In the genomic region with DNA sequence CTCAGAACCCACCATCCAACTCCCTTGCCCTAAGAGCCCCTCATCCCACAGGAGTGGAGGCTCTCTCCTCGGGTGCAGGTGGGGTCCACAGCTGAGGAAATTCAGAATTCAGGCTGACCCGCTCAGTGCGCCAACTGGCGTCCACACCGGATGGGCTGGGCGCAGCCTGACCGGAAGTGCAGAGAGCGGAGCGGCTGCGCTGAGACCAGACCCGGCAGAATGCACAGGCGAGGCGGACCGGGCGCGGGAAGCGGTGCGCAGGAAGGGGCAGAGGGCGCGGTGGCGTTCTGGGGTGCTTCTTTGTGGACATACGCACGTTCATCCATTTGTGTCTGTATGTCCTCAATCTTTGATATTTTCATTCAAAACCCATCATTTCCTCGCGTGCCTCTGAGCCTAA, we compare ENCODE assay signal across 27 cellular contexts.
DNase-seq lines count a peak whose midpoint lies in the region; ATAC-seq and TF ChIP-seq lines count a peak whose summit lies in the region.
"Had no signal": no experiment of that assay in that cellular context is flagged by ENCODE, and none has a peak within 500 bp of the region (broad histone marks: within the 10 kb centered on the region; RNA-seq: fewer than 3 reads in every experiment).

No MANE protein-coding gene starts in this region.

- DNase-seq in left ventricle myocardium inferior (no peak), Right ventricle myocardium superior (no peak), body of pancreas (peak; percentile 5 to 33 (median 19)), lower lobe of right lung (no peak), aorta (peak in 1 of 2 donors; percentile 76), NCI-H446 treated with DMSO at 0.1 percent for 48 hours (lab: John Stamatoyannopoulos, UW) (no peak), glomerular visceral epithelial cell (ENCODE audit: extremely low spot score) (no peak)
- DNase-seq: activated CD8-positive, alpha-beta T cell treated with anti-CD3 and anti-CD28 coated beads, Interleukin-2, amount 10 ng/mL, durations not matched to agents 7 days and 5 days; activated naive CD4-positive, alpha-beta T cell treated with Interleukin-2 at 50 U/mL for 16 hours; activated T-cell treated with anti-CD3 and anti-CD28 coated beads, Interleukin-2, amount 50 U/mL, for 1 hour; BE2C; cerebellar nuclear complex; DND-41; effector CD4-positive, alpha-beta T cell; esophagus squamous epithelium; gastrocnemius medialis; H9; kidney; mesenchymal stem cell; NCI-H1105 treated with DMSO at 0.1 percent for 48 hours; NCI-H2081; NCI-H446; stimulated activated CD8-positive, alpha-beta memory T cell treated with anti-CD3 and anti-CD28 coated beads, Interleukin-4, amount 100 ng/mL, for 48 hours; T1000 had no signal

- no peaks in the 10 kb centered on the region for H3K36me3 ChIP-seq in left ventricle myocardium inferior
- H3K36me3 ChIP-seq in body of pancreas (replicated peaks in 1 of 2; ENCODE audit: insufficient read depth in 1 of 2, low read depth in 2 of 2), result no peaks in the 10 kb centered on the region
- H3K36me3 ChIP-seq in lower lobe of right lung, result no peaks in the 10 kb centered on the region
- no peaks in the 10 kb centered on the region for H3K36me3 ChIP-seq in aorta (ENCODE audit: control insufficient read depth in 1 of 2, insufficient read depth in 2 of 2, low read length in 1 of 2)
- H3K36me3 ChIP-seq: BE2C, esophagus squamous epithelium, gastrocnemius medialis had no signal

- H3K4me1 ChIP-seq in left ventricle myocardium inferior (no peaks in the 10 kb centered on the region), body of pancreas (no peaks in the 10 kb centered on the region), lower lobe of right lung (no peaks in the 10 kb centered on the region), aorta (ENCODE audit: control insufficient read depth in 1 of 2, insufficient read depth in 2 of 2, low read length in 2 of 2) (no peaks in the 10 kb centered on the region)
- H3K4me1 ChIP-seq: A549, BE2C, esophagus squamous epithelium, gastrocnemius medialis had no signal

- H3K27ac ChIP-seq in left ventricle myocardium inferior (replicated peaks), result no peak overlapping the region
- no peak overlapping the region for H3K27ac ChIP-seq in body of pancreas
- H3K27ac ChIP-seq in lower lobe of right lung, result no peak overlapping the region
- H3K27ac ChIP-seq in aorta (ENCODE audit: low read depth in 1 of 2, low read length in 2 of 2), result no peak overlapping the region
- H3K27ac ChIP-seq: A549, esophagus squamous epithelium, gastrocnemius medialis, HL-60 had no signal

- ATAC-seq in Right ventricle myocardium superior (ENCODE audit: poor library complexity) (no peak), body of pancreas (no peak), lower lobe of right lung (peak; percentile 32 to 43), aorta (ENCODE audit: low FRiP score) (peak; percentile 57), GM19023 (IDR thresholded peaks at IDR 0.05; ENCODE audit: unreplicated experiment) (no peak)
- ATAC-seq: activated CD8-positive, alpha-beta T cell treated with anti-CD3 and anti-CD28 coated beads, Interleukin-2, amount 10 ng/mL, durations not matched to agents 7 days and 5 days; gastrocnemius medialis had no signal

- no peaks in the 10 kb centered on the region for H3K27me3 ChIP-seq in left ventricle myocardium inferior (ENCODE audit: low read depth)
- no peaks in the 10 kb centered on the region for H3K27me3 ChIP-seq in body of pancreas
- no peaks in the 10 kb centered on the region for H3K27me3 ChIP-seq in lower lobe of right lung (ENCODE audit: low read depth)
- no peaks in the 10 kb centered on the region for H3K27me3 ChIP-seq in aorta (ENCODE audit: control insufficient read depth in 1 of 2, insufficient read depth in 2 of 2, low read length in 1 of 2)
- H3K27me3 ChIP-seq: BE2C, esophagus squamous epithelium, gastrocnemius medialis had no signal

- H3K9me3 ChIP-seq in left ventricle myocardium inferior (replicated peaks) (peaks cover 18% of the 10 kb centered on the region), body of pancreas (no peaks in the 10 kb centered on the region), lower lobe of right lung (no peaks in the 10 kb centered on the region), aorta (ENCODE audit: control insufficient read depth, low read length) (peaks cover 2% of the 10 kb centered on the region)
- H3K9me3 ChIP-seq: A549, BE2C, gastrocnemius medialis had no signal

- TF ChIP-seq POLR2A in body of pancreas (IDR thresholded peaks at IDR 0.05), result no peak

- intact Hi-C loops in left ventricle myocardium inferior (cut with micrococcal nuclease), result no loop called here
- intact Hi-C loops in Right ventricle myocardium superior (cut with DNase I), result no loop called here
- intact Hi-C loops in body of pancreas (cut with DNase I), result no loop called here
- intact Hi-C loops in lower lobe of right lung (cut with DNase I), result no loop called here
- intact Hi-C loops in aorta (cut with DNase I), result loop anchor here in 1 of 2 donors (10.0 kb wide), 1 partner anchor 83 kb away; no protein-coding TSS in a partner anchor

- H3K4me3 ChIP-seq in left ventricle myocardium inferior (peak overlapping the region; percentile 54), body of pancreas (no peak overlapping the region), lower lobe of right lung (peak overlapping the region; percentile 27), aorta (ENCODE audit: low read length in 2 of 2) (no peak overlapping the region)
- H3K4me3 ChIP-seq: A549, gastrocnemius medialis had no signal

- 28 to 41% methylated on average over 10 to 24 of the region's 25 CpGs for WGBS in body of pancreas, 2 donors
- 31 to 36% methylated on average over 22 to 25 of the region's 25 CpGs for WGBS in aorta, 2 donors

- no peak for TF ChIP-seq CTCF in left ventricle myocardium inferior (IDR thresholded peaks at IDR 0.05; ENCODE audit: borderline replicate concordance)
- TF ChIP-seq CTCF in body of pancreas (IDR thresholded peaks at IDR 0.05), result no peak
- no peak for TF ChIP-seq CTCF in lower lobe of right lung (IDR thresholded peaks at IDR 0.05)

Comparison
In these comparisons a context has a peak if more than half of its experiments do, and no peak if none do; other contexts are left out.
1. DNase-seq: peak in body of pancreas (4 of 4); none in left ventricle myocardium inferior (single experiment), Right ventricle myocardium superior (single experiment), lower lobe of right lung (single experiment), NCI-H446 treated with DMSO at 0.1 percent for 48 hours (single experiment) and glomerular visceral epithelial cell (single experiment).
2. H3K4me3 ChIP-seq: peak in left ventricle myocardium inferior (single experiment) and lower lobe of right lung (single experiment); none in body of pancreas (0 of 2) and aorta (0 of 2).
3. ATAC-seq: peak in lower lobe of right lung (2 of 2) and aorta (single experiment); none in Right ventricle myocardium superior (single experiment), body of pancreas (single experiment) and GM19023 (single experiment).